10 cellular contexts compared by ENCODE assay signal in the genomic region with DNA sequence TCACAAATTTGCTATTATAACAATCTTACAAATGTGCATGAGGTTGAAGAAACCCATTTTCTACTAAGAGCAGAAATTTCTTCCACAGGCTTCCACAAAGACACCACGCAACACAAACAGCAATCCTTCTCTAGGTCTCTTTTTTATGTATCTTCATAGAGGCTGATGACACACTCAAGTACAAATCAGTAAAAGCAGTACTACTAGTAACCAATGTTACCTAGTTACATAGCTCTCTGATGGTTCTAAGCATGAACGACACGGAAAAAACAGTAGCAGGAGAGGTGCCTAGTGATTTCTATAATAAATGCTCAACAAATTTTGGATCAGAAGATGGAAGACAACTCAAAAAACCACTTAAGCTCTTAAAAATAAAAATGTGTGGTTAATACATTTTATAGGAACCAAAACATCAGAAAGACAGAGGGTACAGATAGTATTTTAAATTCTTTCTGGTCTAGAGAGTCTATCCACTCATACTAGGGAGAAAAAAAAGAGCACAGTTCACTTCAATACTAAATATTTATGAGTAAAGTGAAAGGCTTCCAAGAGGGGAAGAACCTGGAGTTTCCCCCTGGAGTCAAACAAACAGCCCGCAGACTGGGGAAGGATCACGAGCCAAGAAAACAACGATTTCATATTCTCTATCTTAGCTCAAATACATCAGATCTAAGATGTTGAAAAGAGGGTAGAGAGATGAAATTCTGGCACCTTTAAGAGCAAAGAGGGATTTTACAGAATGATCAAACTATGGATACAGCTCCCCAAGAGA. TPM values are rescaled to one million over a fixed set of nuclear protein-coding genes. Genes with fewer than 3 reads are reported as not detected.
DNase-seq lines count a peak whose midpoint lies in the region; ATAC-seq and TF ChIP-seq lines count a peak whose summit lies in the region.
"Had no signal": no experiment of that assay in that cellular context is flagged by ENCODE, and none has a peak within 500 bp of the region (broad histone marks: within the 10 kb centered on the region; RNA-seq: fewer than 3 reads in every experiment).

No MANE protein-coding gene starts in this region.

- H3K4me1 ChIP-seq in mucosa of rectum (ENCODE audit: control insufficient read depth in 2 of 2, insufficient read depth in 2 of 2, low read length in 2 of 2) (peaks cover 0 to 3% of the 10 kb centered on the region in 2 donors), tibial nerve (peaks cover 0 to 27% (median 6%) of the 10 kb centered on the region in 4 donors)

- H3K27me3 ChIP-seq in mucosa of rectum (ENCODE audit: control insufficient read depth in 2 of 2, insufficient read depth in 2 of 2, low read length in 2 of 2) (no peaks in the 10 kb centered on the region), tibial nerve (no peaks in the 10 kb centered on the region)

- H3K27ac ChIP-seq in mucosa of rectum (ENCODE audit: low read depth in 2 of 2, low read length in 2 of 2) = peak overlapping the region; percentile 9 to 11
- H3K27ac ChIP-seq in tibial nerve = peak overlapping the region in 3 of 4 donors; percentile 42 to 57 (median 57)

- ATAC-seq in HG02678 (IDR thresholded peaks at IDR 0.05; ENCODE audit: unreplicated experiment) (no peak), esophagus mucosa (no peak), HG02588 (IDR thresholded peaks at IDR 0.05; ENCODE audit: unreplicated experiment) (no peak)
- ATAC-seq: Right ventricle myocardium inferior had no signal

- 57 to 61% methylated on average over 6 of the region's 6 CpGs for WGBS in tibial nerve, 2 donors

- TF ChIP-seq POLR2A in tibial nerve (IDR thresholded peaks at IDR 0.05) = no peak

- H3K27ac Mint-ChIP-seq in activated T-cell treated with anti-CD3 and anti-CD28 coated beads, Interleukin-2, amount 50 U/mL, for 24 hours = peak overlapping the region; percentile 99
- H3K27ac Mint-ChIP-seq in brain = peak overlapping the region in 4 of 5 experiments; percentile 13 to 72 (median 48)

- H3K36me3 ChIP-seq in mucosa of rectum (ENCODE audit: control insufficient read depth in 2 of 2, insufficient read depth in 2 of 2, low read length in 2 of 2) (peaks cover 8 to 10% of the 10 kb centered on the region in 2 donors), tibial nerve (peaks cover 0 to 3% (median 0%) of the 10 kb centered on the region in 3 donors)

- H3K9me3 ChIP-seq in mucosa of rectum (ENCODE audit: control insufficient read depth in 2 of 2, low read length in 2 of 2) (no peaks in the 10 kb centered on the region), tibial nerve (no peaks in the 10 kb centered on the region)

- no peak for TF ChIP-seq EP300 in tibial nerve (IDR thresholded peaks at IDR 0.05)

- peaks cover 73% of the 10 kb centered on the region for H3K36me3 Mint-ChIP-seq in activated T-cell treated with anti-CD3 and anti-CD28 coated beads, Interleukin-2, amount 50 U/mL, for 24 hours (ENCODE audit: low read depth)
- peaks cover 50% of the 10 kb centered on the region for H3K36me3 Mint-ChIP-seq in brain

- DNase-seq in activated T-cell treated with anti-CD3 and anti-CD28 coated beads, Interleukin-2, amount 50 U/mL, for 24 hours = no peak
- no peak for DNase-seq in activated T-cell treated with anti-CD3 and anti-CD28 coated beads, Interleukin-2, amount 50 U/mL, for 1 hour
- DNase-seq in tibial nerve (ENCODE audit: low spot score in 2 of 2) = no peak
- DNase-seq: activated CD4-positive, alpha-beta T cell treated with anti-CD3 and anti-CD28 coated beads for 1 hour had no signal

- H3K27me3 Mint-ChIP-seq in activated T-cell treated with anti-CD3 and anti-CD28 coated beads, Interleukin-2, amount 50 U/mL, for 24 hours = no peaks in the 10 kb centered on the region
- H3K27me3 Mint-ChIP-seq in brain = no peaks in the 10 kb centered on the region

- peak overlapping the region; percentile 76 for H3K4me3 Mint-ChIP-seq in activated T-cell treated with anti-CD3 and anti-CD28 coated beads, Interleukin-2, amount 50 U/mL, for 24 hours
- H3K4me3 Mint-ChIP-seq in brain = no peak overlapping the region

- H3K4me3 ChIP-seq in mucosa of rectum (ENCODE audit: low read length in 2 of 2) (no peak overlapping the region), tibial nerve (no peak overlapping the region)

- peaks cover 2% of the 10 kb centered on the region for H3K9me3 Mint-ChIP-seq in activated T-cell treated with anti-CD3 and anti-CD28 coated beads, Interleukin-2, amount 50 U/mL, for 24 hours
- no peaks in the 10 kb centered on the region for H3K9me3 Mint-ChIP-seq in brain

- TF ChIP-seq CTCF in brain (conservative IDR thresholded peaks at IDR 0.05) = no peak
- no peak for TF ChIP-seq CTCF in tibial nerve (IDR thresholded peaks at IDR 0.05)

- H3K4me1 Mint-ChIP-seq in activated T-cell treated with anti-CD3 and anti-CD28 coated beads, Interleukin-2, amount 50 U/mL, for 24 hours (ENCODE audit: low read depth) = peaks cover 93% of the 10 kb centered on the region
- H3K4me1 Mint-ChIP-seq in brain = peaks cover 25% of the 10 kb centered on the region

- no peak overlapping the region for H3K9ac ChIP-seq in mucosa of rectum (ENCODE audit: low read depth in 1 of 2, low read length in 2 of 2)

RNA-seq across cellular contexts. Expression of gene SMG6, which starts 40.2 kb away (rescaled TPM):
- 41.3 TPM for polyA plus RNA-seq in brain (ENCODE audit: insufficient read depth, low read depth, low replicate concordance)
- total RNA-seq in tibial nerve = 10 to 100 TPM; 29.5 to 86.5 (median 40.1) TPM
- total RNA-seq in esophagus mucosa = 19.5 TPM

RNA-seq across cellular contexts. Expression of gene SRR, which starts 40.4 kb away (rescaled TPM):
- polyA plus RNA-seq in brain (ENCODE audit: insufficient read depth, low read depth, low replicate concordance) = 41.0 TPM
- total RNA-seq in tibial nerve (10 to 100 TPM in 1 of 4 donors, 1 to 10 TPM in 3; 6.3 to 13.8 (median 7.9) TPM), esophagus mucosa (7.5 TPM)
